In the genomic region with DNA sequence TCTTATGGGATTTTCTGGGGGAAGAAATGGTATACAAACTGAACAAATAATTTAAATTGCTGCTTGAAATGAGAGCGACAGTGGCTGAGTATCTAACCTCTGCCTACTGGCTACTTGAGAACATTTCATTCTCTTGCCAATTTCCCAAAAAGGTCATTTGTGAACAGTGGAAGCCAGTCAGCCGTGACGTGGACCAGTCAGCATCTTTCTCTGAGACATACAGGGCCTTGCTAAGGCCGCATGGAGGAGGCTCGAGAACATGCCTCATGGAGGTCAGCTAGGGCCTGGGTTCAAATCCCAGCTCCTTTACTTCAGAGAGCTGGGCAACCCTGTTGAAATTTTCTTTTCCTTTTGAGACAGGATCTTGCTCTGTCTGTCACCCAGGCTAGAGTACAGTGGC, we compare ENCODE assay signal across 8 cellular contexts. TPM values are rescaled to one million over a fixed set of nuclear protein-coding genes. Genes with fewer than 3 reads are reported as not detected.
DNase-seq lines count a peak whose midpoint lies in the region; ATAC-seq and TF ChIP-seq lines count a peak whose summit lies in the region.

No MANE protein-coding gene starts in this region.

- H4K20me1 ChIP-seq in BLaER1, result peaks cover 34% of the 10 kb centered on the region

- no peaks in the 10 kb centered on the region for H3K27me3 ChIP-seq in BLaER1
- no peaks in the 10 kb centered on the region for H3K27me3 ChIP-seq in breast epithelium
- H3K27me3 ChIP-seq in naive thymus-derived CD4-positive, alpha-beta T cell (ENCODE audit: control insufficient read depth in 2 of 2, insufficient read depth in 2 of 2, low read length in 2 of 2), result no peaks in the 10 kb centered on the region

- peaks cover 0 to 1% (median 0%) of the 10 kb centered on the region in 11 donors for H3K9me3 Mint-ChIP-seq in naive thymus-derived CD4-positive, alpha-beta T cell

- peak overlapping the region in 1 of 10 donors; percentile 93 for H3K4me3 Mint-ChIP-seq in naive thymus-derived CD4-positive, alpha-beta T cell

- intact Hi-C loops in breast epithelium (cut with DNase I; ENCODE audit: low total_unique reads), result no loop called here
- intact Hi-C loops in naive thymus-derived CD4-positive, alpha-beta T cell (cut with micrococcal nuclease), result no loop called here

- H3K4me1 Mint-ChIP-seq in naive thymus-derived CD4-positive, alpha-beta T cell, result peaks cover 23 to 80% (median 37%) of the 10 kb centered on the region in 7 donors

- CTCF ChIA-PET in naive thymus-derived CD4-positive, alpha-beta T cell (lab: Charles Lee), result interaction anchor here (0.6 to 0.7 kb wide), 2 partner anchors 9 to 34 kb away, joined by 3 read pairs; no protein-coding TSS in a partner anchor

- H3K4me2 ChIP-seq in BLaER1, result peak overlapping the region; percentile 97

- peaks cover 54% of the 10 kb centered on the region for H3K36me3 ChIP-seq in BLaER1
- H3K36me3 ChIP-seq in breast epithelium, result no peaks in the 10 kb centered on the region
- H3K36me3 ChIP-seq in naive thymus-derived CD4-positive, alpha-beta T cell (ENCODE audit: control insufficient read depth in 2 of 3, insufficient read depth in 3 of 3, low read length in 3 of 3), result peaks cover 5 to 60% (median 11%) of the 10 kb centered on the region in 3 experiments

- no peaks in the 10 kb centered on the region for H3K27me3 Mint-ChIP-seq in naive thymus-derived CD4-positive, alpha-beta T cell

- DNase-seq in breast epithelium (ENCODE audit: low spot score in 2 of 2), result no peak
- no peak for DNase-seq in naive thymus-derived CD4-positive, alpha-beta T cell
- DNase-seq in GOT3 (lab: John Stamatoyannopoulos, UW), result no peak
- no peak for DNase-seq in NCI-H1436 treated with DMSO at 0.1 percent for 48 hours (lab: John Stamatoyannopoulos, UW)

- ATAC-seq in GM21381 (IDR thresholded peaks at IDR 0.05; ENCODE audit: unreplicated experiment), result peak; percentile 7
- ATAC-seq in naive thymus-derived CD4-positive, alpha-beta T cell, result no peak
- ATAC-seq in GM18873 (IDR thresholded peaks at IDR 0.05; ENCODE audit: low FRiP score, unreplicated experiment), result no peak
- ATAC-seq in HG03571 (IDR thresholded peaks at IDR 0.05; ENCODE audit: unreplicated experiment), result no peak

- peak overlapping the region; percentile 78; the same call in 1 of the 2 replicates for H3K9ac ChIP-seq in BLaER1

- no peak for TF ChIP-seq CTCF in breast epithelium (IDR thresholded peaks at IDR 0.05)

- peak overlapping the region; percentile 95 for H3K27ac ChIP-seq in BLaER1
- peak overlapping the region; percentile 96 to 98 for H3K27ac ChIP-seq in breast epithelium
- peak overlapping the region; percentile 7 for H3K27ac ChIP-seq in naive thymus-derived CD4-positive, alpha-beta T cell (ENCODE audit: low read depth, low read length)

- H3K27ac Mint-ChIP-seq in naive thymus-derived CD4-positive, alpha-beta T cell, result peak overlapping the region in 5 of 9 donors; percentile 43 to 99 (median 92)

- TF ChIP-seq POLR2A in breast epithelium (IDR thresholded peaks at IDR 0.05), result no peak

- POLR2A ChIA-PET in naive thymus-derived CD4-positive, alpha-beta T cell (lab: Charles Lee), result interaction anchor here (0.9 to 10.2 kb wide), 2 partner anchors 11 to 18 kb away, joined by 3 to 184 read pairs; a partner anchor contains a TSS

- H3K4me1 ChIP-seq in BLaER1 (peaks cover 65% of the 10 kb centered on the region), breast epithelium (peaks cover 6 to 35% of the 10 kb centered on the region in 2 donors)
- peaks cover 14 to 21% of the 10 kb centered on the region in 2 donors for H3K4me1 ChIP-seq in naive thymus-derived CD4-positive, alpha-beta T cell (ENCODE audit: control insufficient read depth in 2 of 2, insufficient read depth in 2 of 2, low read length in 2 of 2)

- peaks cover 7 to 58% (median 12%) of the 10 kb centered on the region in 5 donors for H3K36me3 Mint-ChIP-seq in naive thymus-derived CD4-positive, alpha-beta T cell

- H3K9me3 ChIP-seq in BLaER1 (no peaks in the 10 kb centered on the region), breast epithelium (no peaks in the 10 kb centered on the region)
- H3K9me3 ChIP-seq in naive thymus-derived CD4-positive, alpha-beta T cell (ENCODE audit: control insufficient read depth in 2 of 3, low read length in 3 of 3), result no peaks in the 10 kb centered on the region

- no peak overlapping the region for H3K4me3 ChIP-seq in BLaER1
- H3K4me3 ChIP-seq in breast epithelium, result no peak overlapping the region
- H3K4me3 ChIP-seq in naive thymus-derived CD4-positive, alpha-beta T cell (ENCODE audit: low read length), result no peak overlapping the region

RNA-seq across cellular contexts. Expression of a gene that starts 20.3 kb away (rescaled TPM):
- 10 to 100 TPM; 17.7 to 23.4 (median 19.5) TPM for total RNA-seq in breast epithelium
- 100 to 1,000 TPM in 1 of 5 experiments, 10 to 100 TPM in 4; 53.6 to 123 (median 73.0) TPM for total RNA-seq in naive thymus-derived CD4-positive, alpha-beta T cell
- 1 to 10 TPM; 2.0 to 2.3 TPM for polyA plus RNA-seq in naive thymus-derived CD4-positive, alpha-beta T cell

RNA-seq across cellular contexts. Expression of a gene that starts 37.4 kb away (rescaled TPM):
- 10 to 100 TPM; 44.6 to 61.4 (median 55.7) TPM for total RNA-seq in breast epithelium
- 100 to 1,000 TPM in 1 of 5 experiments, 10 to 100 TPM in 4; 34.3 to 115 (median 46.4) TPM for total RNA-seq in naive thymus-derived CD4-positive, alpha-beta T cell
- 100 to 1,000 TPM; 145 to 181 TPM for polyA plus RNA-seq in naive thymus-derived CD4-positive, alpha-beta T cell

RNA-seq across cellular contexts. Expression of a gene that starts 44.8 kb away (rescaled TPM):
- total RNA-seq in breast epithelium, result 10 to 100 TPM; 31.1 to 45.7 (median 39.2) TPM
- 10 to 100 TPM; 23.1 to 46.3 (median 26.0) TPM for total RNA-seq in naive thymus-derived CD4-positive, alpha-beta T cell
- 100 to 1,000 TPM; 131 TPM for polyA plus RNA-seq in naive thymus-derived CD4-positive, alpha-beta T cell

Comparison
In these comparisons a context has a peak if more than half of its experiments do, and no peak if none do; other contexts are left out.
1. H3K27ac ChIP-seq: peak in every context shown above with its lines; median percentile 97 in breast epithelium; 95 in BLaER1; 7 in naive thymus-derived CD4-positive, alpha-beta T cell.